ENCODE assay signal across 8 cellular contexts in the genomic region with DNA sequence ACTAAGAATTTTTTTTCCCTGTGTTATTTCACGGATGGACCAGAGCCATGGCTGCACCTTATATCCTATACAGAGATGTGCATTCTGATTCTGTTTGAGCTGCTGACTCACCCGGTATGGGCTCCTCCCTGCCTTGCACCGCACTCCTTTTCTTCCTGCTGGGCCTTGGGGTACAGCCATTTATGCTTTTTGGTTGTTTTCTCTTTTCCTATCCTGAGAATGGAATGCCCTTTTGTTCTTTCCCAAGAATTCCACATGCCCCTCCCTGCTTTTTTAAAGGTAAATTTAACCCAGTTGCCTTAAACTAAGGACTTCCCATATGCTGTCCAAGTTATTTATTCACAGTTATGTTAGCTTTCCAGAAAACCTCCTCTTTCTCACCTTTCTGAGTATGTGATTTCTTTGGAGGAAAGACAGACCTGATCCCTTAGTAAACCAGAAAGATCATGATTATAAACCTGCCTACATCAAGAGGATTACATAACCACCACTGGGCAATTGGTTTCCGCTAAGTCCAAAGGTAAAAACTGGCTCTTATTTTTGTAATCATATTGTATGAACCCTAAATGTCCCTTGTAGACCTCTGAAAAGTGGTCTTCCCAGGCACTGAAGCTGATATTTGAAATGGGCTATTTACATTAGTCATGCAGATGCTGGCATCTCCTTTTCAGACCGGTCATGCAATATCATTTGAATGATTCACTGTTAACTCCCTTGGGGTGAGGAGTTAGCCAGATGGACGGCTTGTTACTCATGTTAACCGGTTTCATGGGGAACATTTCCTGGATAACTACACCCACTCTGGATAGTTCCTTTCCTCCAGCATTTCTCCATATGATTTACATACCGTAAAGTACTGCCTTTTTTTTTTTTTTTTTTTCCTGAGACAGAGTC. TPM values are rescaled to one million over a fixed set of nuclear protein-coding genes. Genes with fewer than 3 reads are reported as not detected.
DNase-seq lines count a peak whose midpoint lies in the region; ATAC-seq and TF ChIP-seq lines count a peak whose summit lies in the region.

No MANE protein-coding gene starts in this region.

- no peaks in the 10 kb centered on the region for H3K27me3 ChIP-seq in SK-N-SH (ENCODE audit: insufficient read depth)
- no peaks in the 10 kb centered on the region for H3K27me3 ChIP-seq in CD8-positive, alpha-beta T cell (ENCODE audit: insufficient read depth, low read length)

- H3K4me3 ChIP-seq in SK-N-SH (ENCODE audit: low read depth in 2 of 2, low read length in 1 of 2) (0 out of 4 replicates have a peak overlapping the region, but pooled peaks of 1 of the 2 experiments have one; percentile 2), foreskin fibroblast (ENCODE audit: low read depth in 1 of 2, low read length in 2 of 2) (no peak overlapping the region)
- no peak overlapping the region for H3K4me3 ChIP-seq in CD8-positive, alpha-beta T cell (ENCODE audit: low read depth, low read length)

- no peak overlapping the region for H3K27ac Mint-ChIP-seq in CD8-positive, alpha-beta T cell
- no peak overlapping the region for H3K27ac Mint-ChIP-seq in activated naive CD8-positive, alpha-beta T cell treated with anti-CD3 and anti-CD28 coated beads for 36 hours

- H3K4me3 Mint-ChIP-seq in CD8-positive, alpha-beta T cell = no peak overlapping the region
- no peak overlapping the region for H3K4me3 Mint-ChIP-seq in activated naive CD8-positive, alpha-beta T cell treated with anti-CD3 and anti-CD28 coated beads for 36 hours

- peak overlapping the region; percentile 65 for H3K9ac ChIP-seq in SK-N-SH

- H3K4me1 ChIP-seq in SK-N-SH (ENCODE audit: control insufficient read depth in 1 of 2, insufficient read depth in 2 of 2, low read depth in 1 of 2, low read length in 1 of 2) = peaks cover 5 to 33% of the 10 kb centered on the region in 2 experiments; a peak in 3 of 4 replicates
- H3K4me1 ChIP-seq in CD8-positive, alpha-beta T cell (ENCODE audit: insufficient read depth, low read length) = no peaks in the 10 kb centered on the region

- peak overlapping the region; percentile 42; the same call in 1 of the 2 replicates for H3K4me2 ChIP-seq in SK-N-SH

- no peak overlapping the region for H2AFZ ChIP-seq in SK-N-SH (ENCODE audit: low read depth)

- peak; percentile 80 for ATAC-seq in sciatic nerve
- ATAC-seq in CD8-positive, alpha-beta T cell = no peak

- peaks cover 73% of the 10 kb centered on the region for H3K36me3 Mint-ChIP-seq in CD8-positive, alpha-beta T cell
- H3K36me3 Mint-ChIP-seq in activated naive CD8-positive, alpha-beta T cell treated with anti-CD3 and anti-CD28 coated beads for 36 hours = peaks cover 19% of the 10 kb centered on the region

- H3K4me1 Mint-ChIP-seq in CD8-positive, alpha-beta T cell (ENCODE audit: low read depth) = peaks cover 21% of the 10 kb centered on the region
- peaks cover 11% of the 10 kb centered on the region for H3K4me1 Mint-ChIP-seq in activated naive CD8-positive, alpha-beta T cell treated with anti-CD3 and anti-CD28 coated beads for 36 hours

- H4K20me1 ChIP-seq in SK-N-SH (ENCODE audit: insufficient read depth) = peaks cover 7% of the 10 kb centered on the region; the same call in 1 of the 2 replicates

- H3F3A ChIP-seq in SK-N-SH (replicated peaks; ENCODE audit: insufficient read depth) = peaks cover 48% of the 10 kb centered on the region

- WGBS in SK-N-SH (ENCODE audit: low lambda C conversion rate) = 15% methylated on average over 8 of the region's 8 CpGs

- H3K27ac ChIP-seq in SK-N-SH (ENCODE audit: low read depth in 2 of 2, low read length in 1 of 2) = peak overlapping the region; percentile 63 to 99; a peak in 3 of 4 replicates
- no peak overlapping the region for H3K27ac ChIP-seq in CD8-positive, alpha-beta T cell (ENCODE audit: low read depth, low read length)

- CTCF ChIA-PET in SK-N-SH (lab: Yijun Ruan, JAX) = interaction anchor here (0.6 to 1.1 kb wide), 2 partner anchors 14 to 344 kb away, joined by 3 to 5 read pairs; no protein-coding TSS in a partner anchor
- CTCF ChIA-PET in CD8-positive, alpha-beta T cell (lab: Charles Lee) = no interaction called here

- H3K9me2 ChIP-seq in SK-N-SH = no peaks in the 10 kb centered on the region

- DNase-seq in GM03348 (ENCODE audit: low spot score) = peak; percentile 89
- DNase-seq in SK-N-SH = no peak
- peak; percentile 93 to 97 for DNase-seq in foreskin fibroblast
- no peak for DNase-seq in sciatic nerve (ENCODE audit: low spot score)
- no peak for DNase-seq in stimulated activated CD4-positive, alpha-beta T cell treated with anti-CD3 and anti-CD28 coated beads, Interleukin-2, amount 100 ng/mL, for 48 hours
- no peak for DNase-seq in CD8-positive, alpha-beta T cell
- no peak for DNase-seq in NK-92 (lab: John Stamatoyannopoulos, UW; ENCODE audit: unreplicated experiment)
- DNase-seq in activated naive CD8-positive, alpha-beta T cell treated with anti-CD3 and anti-CD28 coated beads for 36 hours = no peak

- TF ChIP-seq EP300 in SK-N-SH (IDR thresholded peaks at IDR 0.05; ENCODE audit: borderline replicate concordance in 1 of 2, low read depth in 1 of 2, low read length in 1 of 2) = peak in 1 of 2 experiments; percentile 65; a peak in 1 of 4 replicates

- H3K27me3 Mint-ChIP-seq in CD8-positive, alpha-beta T cell (ENCODE audit: low read depth) = no peaks in the 10 kb centered on the region
- H3K27me3 Mint-ChIP-seq in activated naive CD8-positive, alpha-beta T cell treated with anti-CD3 and anti-CD28 coated beads for 36 hours = no peaks in the 10 kb centered on the region

- peaks cover 14 to 24% of the 10 kb centered on the region in 2 experiments for H3K36me3 ChIP-seq in SK-N-SH (replicated peaks in 1 of 2; ENCODE audit: control insufficient read depth in 1 of 2, insufficient read depth in 2 of 2, low read length in 1 of 2)
- peaks cover 10% of the 10 kb centered on the region for H3K36me3 ChIP-seq in CD8-positive, alpha-beta T cell (ENCODE audit: insufficient read depth, low read length)

- intact Hi-C loops in sciatic nerve (cut with DNase I) = no loop called here
- intact Hi-C loops in CD8-positive, alpha-beta T cell (cut with DNase I, micrococcal nuclease) = no loop called here

- TF ChIP-seq CTCF in SK-N-SH (IDR thresholded peaks at IDR 0.05) (no peak), foreskin fibroblast (IDR thresholded peaks at IDR 0.05; ENCODE audit: low read depth, low read length) (no peak)
- no peak for TF ChIP-seq CTCF in CD8-positive, alpha-beta T cell (IDR thresholded peaks at IDR 0.05)

- H3K9me3 ChIP-seq in SK-N-SH = no peaks in the 10 kb centered on the region
- no peaks in the 10 kb centered on the region for H3K9me3 ChIP-seq in CD8-positive, alpha-beta T cell (ENCODE audit: low read length)

- POLR2A ChIA-PET in SK-N-SH (lab: Yijun Ruan, JAX) = no interaction called here
- POLR2A ChIA-PET in CD8-positive, alpha-beta T cell (lab: Charles Lee) = no interaction called here

- TF ChIP-seq RAD21 in SK-N-SH (IDR thresholded peaks at IDR 0.05; ENCODE audit: low read length) = no peak

- peaks cover 63% of the 10 kb centered on the region for H3K79me2 ChIP-seq in SK-N-SH (ENCODE audit: insufficient read depth)

- no peaks in the 10 kb centered on the region for H3K9me3 Mint-ChIP-seq in CD8-positive, alpha-beta T cell
- no peaks in the 10 kb centered on the region for H3K9me3 Mint-ChIP-seq in activated naive CD8-positive, alpha-beta T cell treated with anti-CD3 and anti-CD28 coated beads for 36 hours

TF ChIP-seq in SK-N-SH, 30 proteins besides CTCF, POLR2A, EP300 and RAD21 (continues in another document):
- no peak for TF ChIP-seq GATA2 (CRISPR knock-in tag; IDR thresholded peaks at IDR 0.05)
- TF ChIP-seq, protein P1, sequence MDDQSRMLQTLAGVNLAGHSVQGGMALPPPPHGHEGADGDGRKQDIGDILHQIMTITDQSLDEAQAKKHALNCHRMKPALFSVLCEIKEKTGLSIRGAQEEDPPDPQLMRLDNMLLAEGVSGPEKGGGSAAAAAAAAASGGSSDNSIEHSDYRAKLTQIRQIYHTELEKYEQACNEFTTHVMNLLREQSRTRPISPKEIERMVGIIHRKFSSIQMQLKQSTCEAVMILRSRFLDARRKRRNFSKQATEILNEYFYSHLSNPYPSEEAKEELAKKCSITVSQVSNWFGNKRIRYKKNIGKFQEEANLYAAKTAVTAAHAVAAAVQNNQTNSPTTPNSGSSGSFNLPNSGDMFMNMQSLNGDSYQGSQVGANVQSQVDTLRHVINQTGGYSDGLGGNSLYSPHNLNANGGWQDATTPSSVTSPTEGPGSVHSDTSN (IDR thresholded peaks at IDR 0.05) = peak; percentile 78
- peak; percentile 64; the same call in 1 of the 2 replicates for TF ChIP-seq TEAD4 (IDR thresholded peaks at IDR 0.05; ENCODE audit: borderline replicate concordance, insufficient read depth)
- TF ChIP-seq RCOR1 (IDR thresholded peaks at IDR 0.05; ENCODE audit: low read length) = no peak
- TF ChIP-seq FOXM1 (IDR thresholded peaks at IDR 0.05; ENCODE audit: low read depth) = peak; percentile 52; the same call in 1 of the 2 replicates

RNA-seq across cellular contexts. Expression of gene TMOD3, which starts 45.5 kb away (rescaled TPM):
- 6.0 and 7.6 TPM in 2 replicates for polyA plus RNA-seq in SK-N-SH (2012; rRNA removed)
- 10.1 and 12.7 TPM in 2 replicates for polyA plus RNA-seq in SK-N-SH (2012; cell fraction: cytosol; rRNA removed)
- 3.8 and 7.2 TPM in 2 replicates for polyA plus RNA-seq in SK-N-SH (2012; cell fraction: nucleus; rRNA removed)
- total RNA-seq in sciatic nerve = 74.7 TPM
- 10 to 100 TPM; 32.7 to 32.9 TPM for total RNA-seq in CD8-positive, alpha-beta T cell
- total RNA-seq in activated naive CD8-positive, alpha-beta T cell treated with anti-CD3 and anti-CD28 coated beads for 36 hours = 10 to 100 TPM; 45.9 to 48.9 TPM

Comparison
In these comparisons a context has a peak if more than half of its experiments do, and no peak if none do; other contexts are left out.
1. DNase-seq: peak in GM03348 (single experiment) and foreskin fibroblast (2 of 2); none in SK-N-SH (single experiment), sciatic nerve (single experiment), stimulated activated CD4-positive, alpha-beta T cell treated with anti-CD3 and anti-CD28 coated beads, Interleukin-2, amount 100 ng/mL, for 48 hours (0 of 2), CD8-positive, alpha-beta T cell (0 of 7), NK-92 (single experiment) and activated naive CD8-positive, alpha-beta T cell treated with anti-CD3 and anti-CD28 coated beads for 36 hours (single experiment).